7 cellular contexts compared by ENCODE assay signal in genomic region chr9:35616681-35617459, GRCh38. TPM values are rescaled to one million over a fixed set of nuclear protein-coding genes. Genes with fewer than 3 reads are reported as not detected.
A peak's percentile ranks its signal among the peaks of the same experiment; 100 is the strongest.
DNase-seq lines count a peak whose midpoint lies in the region; ATAC-seq lines count a peak whose summit lies in the region.

No MANE protein-coding gene starts in this region.

- peaks cover 3% of the 10 kb centered on the region for H3K27me3 Mint-ChIP-seq in activated CD4-positive, alpha-beta memory T cell treated with anti-CD3 and anti-CD28 coated beads, Interleukin-2, amount 10 ng/mL, durations not matched to agents 7 days and 5 days

- H3K4me3 ChIP-seq in HUES64 (ENCODE audit: low read length) (peak overlapping the region; percentile 69), endocrine pancreas (ENCODE audit: control insufficient read depth, insufficient read depth, low read length) (peak overlapping the region; percentile 6), mononuclear cell (ENCODE audit: low read length) (peak overlapping the region; percentile 44)

- peaks cover 46% of the 10 kb centered on the region for H3K27me3 ChIP-seq in HUES64 (ENCODE audit: insufficient read depth, low read length)
- H3K27me3 ChIP-seq in endocrine pancreas (ENCODE audit: control insufficient read depth, insufficient read depth, low read length): no peaks in the 10 kb centered on the region
- no peaks in the 10 kb centered on the region for H3K27me3 ChIP-seq in mononuclear cell (ENCODE audit: insufficient read depth, low read length)

- H3K36me3 ChIP-seq in HUES64 (ENCODE audit: insufficient read depth, low read length) (no peaks in the 10 kb centered on the region), endocrine pancreas (ENCODE audit: control insufficient read depth, insufficient read depth, low read length) (no peaks in the 10 kb centered on the region)

- DNase-seq in activated CD4-positive, alpha-beta memory T cell treated with anti-CD3 and anti-CD28 coated beads, Interleukin-2, amount 10 ng/mL, durations not matched to agents 7 days and 5 days: peak; percentile 74
- peak; percentile 34 to 57 for DNase-seq in stimulated activated CD8-positive, alpha-beta memory T cell treated with anti-CD3 and anti-CD28 coated beads, Interleukin-4, amount 100 ng/mL, for 4 hours (ENCODE audit: low read depth in 2 of 2, low spot score in 1 of 2)
- DNase-seq in NCI-H1105 treated with DMSO at 0.1 percent for 48 hours (lab: John Stamatoyannopoulos, UW): no peak

- peak overlapping the region; percentile 73 for H3K4me3 Mint-ChIP-seq in activated CD4-positive, alpha-beta memory T cell treated with anti-CD3 and anti-CD28 coated beads, Interleukin-2, amount 10 ng/mL, durations not matched to agents 7 days and 5 days

- H3K4me1 ChIP-seq in HUES64 (ENCODE audit: insufficient read depth, low read length) (0 out of 2 replicates have a peak, but pooled peaks cover 6% of the 10 kb centered on the region), endocrine pancreas (ENCODE audit: control insufficient read depth, insufficient read depth, low read length) (no peaks in the 10 kb centered on the region), mononuclear cell (ENCODE audit: insufficient read depth, low read length) (peaks cover 64% of the 10 kb centered on the region)

- CTCF ChIA-PET in activated CD4-positive, alpha-beta memory T cell treated with anti-CD3 and anti-CD28 coated beads, Interleukin-2, amount 10 ng/mL, durations not matched to agents 7 days and 5 days (lab: Charles Lee): interaction anchor here (0.6 to 6.1 kb wide), 17 partner anchors 8 to 301 kb away, joined by 3 to 40 read pairs (median 5); partner anchors contain the start of genes ARHGEF39, CCDC107, CREB3 and RMRP

- H3K9me3 ChIP-seq in HUES64 (ENCODE audit: insufficient read depth, low read depth, low read length) (no peaks in the 10 kb centered on the region), endocrine pancreas (ENCODE audit: control insufficient read depth, low read length) (no peaks in the 10 kb centered on the region), mononuclear cell (ENCODE audit: low read depth, low read length) (no peaks in the 10 kb centered on the region)

- H3K9ac ChIP-seq in HUES64 (ENCODE audit: low read depth, low read length) (peak overlapping the region; percentile 54), endocrine pancreas (ENCODE audit: control insufficient read depth, insufficient read depth, low read length) (peak overlapping the region; percentile 2)

- POLR2A ChIA-PET in activated CD4-positive, alpha-beta memory T cell treated with anti-CD3 and anti-CD28 coated beads, Interleukin-2, amount 10 ng/mL, durations not matched to agents 7 days and 5 days (lab: Charles Lee): interaction anchor here (0.8 to 6.4 kb wide), 11 partner anchors 9 to 197 kb away, joined by 3 to 100 read pairs (median 6); partner anchors contain the start of genes ARHGEF39, CCDC107, CREB3 and HINT2

- peaks cover 2% of the 10 kb centered on the region for H3K36me3 Mint-ChIP-seq in activated CD4-positive, alpha-beta memory T cell treated with anti-CD3 and anti-CD28 coated beads, Interleukin-2, amount 10 ng/mL, durations not matched to agents 7 days and 5 days (ENCODE audit: low read depth)

- no peak overlapping the region for H3K27ac ChIP-seq in HUES64 (ENCODE audit: low read depth, low read length)

- peaks cover 43% of the 10 kb centered on the region for H3K4me1 Mint-ChIP-seq in activated CD4-positive, alpha-beta memory T cell treated with anti-CD3 and anti-CD28 coated beads, Interleukin-2, amount 10 ng/mL, durations not matched to agents 7 days and 5 days

- H3K27ac Mint-ChIP-seq in activated CD4-positive, alpha-beta memory T cell treated with anti-CD3 and anti-CD28 coated beads, Interleukin-2, amount 10 ng/mL, durations not matched to agents 7 days and 5 days: peak overlapping the region; percentile 42

- ATAC-seq in GM18502 (IDR thresholded peaks at IDR 0.05; ENCODE audit: poor library complexity, unreplicated experiment): peak; percentile 49

- WGBS in HUES64: 10% methylated on average over 51 of the region's 51 CpGs

- H3K9me3 Mint-ChIP-seq in activated CD4-positive, alpha-beta memory T cell treated with anti-CD3 and anti-CD28 coated beads, Interleukin-2, amount 10 ng/mL, durations not matched to agents 7 days and 5 days: no peaks in the 10 kb centered on the region

RNA-seq across cellular contexts. Expression of gene CD72, which starts 1.3 kb away (rescaled TPM):
- 1.3 TPM for polyA plus RNA-seq in HUES64 (2013, experiment 1 of 2)
- polyA plus RNA-seq in HUES64 (2013, experiment 2 of 2): 2.1 TPM
- 10 to 100 TPM; 11.8 to 11.9 TPM for total RNA-seq in activated CD4-positive, alpha-beta memory T cell treated with anti-CD3 and anti-CD28 coated beads, Interleukin-2, amount 10 ng/mL, durations not matched to agents 7 days and 5 days
- 4.9 TPM for total RNA-seq in mononuclear cell

RNA-seq across cellular contexts. Expression of gene TESK1, which starts 11.8 kb away (rescaled TPM):
- 12.2 TPM for polyA plus RNA-seq in HUES64 (2013, experiment 1 of 2)
- 9.6 TPM for polyA plus RNA-seq in HUES64 (2013, experiment 2 of 2)
- total RNA-seq in activated CD4-positive, alpha-beta memory T cell treated with anti-CD3 and anti-CD28 coated beads, Interleukin-2, amount 10 ng/mL, durations not matched to agents 7 days and 5 days: 10 to 100 TPM; 31.7 to 32.3 TPM
- 7.7 TPM for total RNA-seq in mononuclear cell

RNA-seq across cellular contexts. Expression of gene SIT1, which starts 33.9 kb away (rescaled TPM):
- 2.3 TPM for polyA plus RNA-seq in HUES64 (2013, experiment 1 of 2)
- 2.2 TPM for polyA plus RNA-seq in HUES64 (2013, experiment 2 of 2)
- total RNA-seq in activated CD4-positive, alpha-beta memory T cell treated with anti-CD3 and anti-CD28 coated beads, Interleukin-2, amount 10 ng/mL, durations not matched to agents 7 days and 5 days: 100 to 1,000 TPM; 210 to 214 TPM
- 9.6 TPM for total RNA-seq in mononuclear cell

RNA-seq across cellular contexts. Expression of gene RMRP, which starts 40.9 kb away (rescaled TPM):
- polyA plus RNA-seq in HUES64 (2013, experiment 1 of 2): 9,126 TPM
- 12,827 TPM for polyA plus RNA-seq in HUES64 (2013, experiment 2 of 2)
- total RNA-seq in activated CD4-positive, alpha-beta memory T cell treated with anti-CD3 and anti-CD28 coated beads, Interleukin-2, amount 10 ng/mL, durations not matched to agents 7 days and 5 days: over 10,000 TPM in 1 of 2 experiments, 1,000 to 10,000 TPM in 1; 9,885 to 10,678 TPM
- 37,843 TPM for total RNA-seq in mononuclear cell

RNA-seq across cellular contexts. Expression of gene CCDC107, which starts 41.2 kb away (rescaled TPM):
- 9.9 TPM for polyA plus RNA-seq in HUES64 (2013, experiment 1 of 2)
- polyA plus RNA-seq in HUES64 (2013, experiment 2 of 2): 12.9 TPM
- total RNA-seq in activated CD4-positive, alpha-beta memory T cell treated with anti-CD3 and anti-CD28 coated beads, Interleukin-2, amount 10 ng/mL, durations not matched to agents 7 days and 5 days: 10 to 100 TPM; 36.6 to 37.7 TPM
- total RNA-seq in mononuclear cell: 6.9 TPM

Comparison
In these comparisons a context has a peak if more than half of its experiments do, and no peak if none do; other contexts are left out.
1. H3K4me3 ChIP-seq: peak in every context shown above with its lines; median percentile 69 in HUES64; 44 in mononuclear cell; 6 in endocrine pancreas.
2. RNA of gene SIT1, which starts 33.9 kb away (total RNA-seq): 210 to 214 TPM in activated CD4-positive, alpha-beta memory T cell treated with anti-CD3 and anti-CD28 coated beads, Interleukin-2, amount 10 ng/mL, durations not matched to agents 7 days and 5 days; 9.6 TPM in mononuclear cell (single experiment); every median in the first group is over 10 times any median in the second.